ENCODE assay signal across 18 cellular contexts in genomic region chr2:26980971-26981370, GRCh38. TPM values are rescaled to one million over a fixed set of nuclear protein-coding genes. Genes with fewer than 3 reads are reported as not detected.
A peak's percentile ranks its signal among the peaks of the same experiment; 100 is the strongest.
DNase-seq lines count a peak whose midpoint lies in the region; ATAC-seq, FAIRE-seq and TF ChIP-seq lines count a peak whose summit lies in the region.
"Had no signal": no experiment of that assay in that cellular context is flagged by ENCODE, and none has a peak within 500 bp of the region (broad histone marks: within the 10 kb centered on the region; RNA-seq: fewer than 3 reads in every experiment).

No MANE protein-coding gene starts in this region.

- no peak overlapping the region for H3K9ac ChIP-seq in astrocyte (ENCODE audit: low read length)
- H3K9ac ChIP-seq: BLaER1 treated with 17β-estradiol and CSF1 and Interleukin-3, amounts not matched to agents 10 nM and 100 nM; GM23248 had no signal

- H3K4me1 ChIP-seq in astrocyte (ENCODE audit: insufficient read depth, low read length) (peaks cover 7% of the 10 kb centered on the region), psoas muscle (peaks cover 86% of the 10 kb centered on the region)
- H3K4me1 ChIP-seq: BLaER1 treated with 17β-estradiol and CSF1 and Interleukin-3, amounts not matched to agents 10 nM and 100 nM had no signal

- H3K79me2 ChIP-seq in astrocyte (ENCODE audit: insufficient read depth, low read length), result no peaks in the 10 kb centered on the region

- TF ChIP-seq CTCF in astrocyte (IDR thresholded peaks at IDR 0.05; ENCODE audit: insufficient read depth, low read depth, low read length) (no peak), psoas muscle (IDR thresholded peaks at IDR 0.05) (no peak), omental fat pad (IDR thresholded peaks at IDR 0.05) (no peak)
- TF ChIP-seq CTCF in CD4-positive, alpha-beta T cell (IDR thresholded peaks at IDR 0.05), result no peak

- no peak for ATAC-seq in psoas muscle
- no peak for ATAC-seq in T-cell (replicated peaks in 1 of 4)
- no peak for ATAC-seq in CD4-positive, alpha-beta T cell (ENCODE audit: poor library complexity)
- ATAC-seq in omental fat pad (ENCODE audit: low FRiP score), result no peak
- ATAC-seq: GM12878 had no signal

- H4K20me1 ChIP-seq in astrocyte (ENCODE audit: insufficient read depth, low read length), result peaks cover 51% of the 10 kb centered on the region

- H3K27ac ChIP-seq in astrocyte (ENCODE audit: low read depth, low read length), result no peak overlapping the region
- H3K27ac ChIP-seq in psoas muscle, result peak overlapping the region; percentile 70
- no peak overlapping the region for H3K27ac ChIP-seq in CD4-positive, alpha-beta T cell (ENCODE audit: low read depth, low read length)
- H3K27ac ChIP-seq: BLaER1 treated with 17β-estradiol and CSF1 and Interleukin-3, amounts not matched to agents 10 nM and 100 nM; GM23248; HL-60 had no signal

- H3K4me1 Mint-ChIP-seq in astrocyte (ENCODE audit: low read depth, unreplicated experiment) (peaks cover 28% of the 10 kb centered on the region), T-cell (no peaks in the 10 kb centered on the region)
- H3K4me1 Mint-ChIP-seq in CD4-positive, alpha-beta T cell (ENCODE audit: low read depth), result no peaks in the 10 kb centered on the region
- H3K4me1 Mint-ChIP-seq: CD4-positive, CD25-positive, alpha-beta regulatory T cell had no signal

- no peak overlapping the region for H2AFZ ChIP-seq in astrocyte (ENCODE audit: low read depth, low read length)
- H2AFZ ChIP-seq: GM23248 had no signal

- H3K4me3 Mint-ChIP-seq in astrocyte (ENCODE audit: unreplicated experiment) (peak overlapping the region; percentile 55), T-cell (no peak overlapping the region)
- H3K4me3 Mint-ChIP-seq in CD4-positive, alpha-beta T cell, result no peak overlapping the region
- H3K4me3 Mint-ChIP-seq: CD4-positive, CD25-positive, alpha-beta regulatory T cell had no signal

- WGBS in psoas muscle, 3 donors, result 84 to 91% (median 88%) methylated on average over 2 of the region's 2 CpGs

- FAIRE-seq in astrocyte (lab: Jason Lieb, UNC), result no peak
- FAIRE-seq: GM12878, GM18507 had no signal

- intact Hi-C loops in psoas muscle (cut with DNase I), result no loop called here
- intact Hi-C loops in CD4-positive, alpha-beta T cell (cut with DNase I, micrococcal nuclease), result no loop called here

- H3K36me3 Mint-ChIP-seq in astrocyte (ENCODE audit: low read depth, unreplicated experiment) (peaks cover 9% of the 10 kb centered on the region), T-cell (no peaks in the 10 kb centered on the region)
- H3K36me3 Mint-ChIP-seq in CD4-positive, alpha-beta T cell (ENCODE audit: low read depth), result no peaks in the 10 kb centered on the region
- H3K36me3 Mint-ChIP-seq: CD4-positive, CD25-positive, alpha-beta regulatory T cell had no signal

- H3K27me3 Mint-ChIP-seq in astrocyte (ENCODE audit: low read depth, unreplicated experiment) (no peaks in the 10 kb centered on the region), T-cell (no peaks in the 10 kb centered on the region)
- no peaks in the 10 kb centered on the region for H3K27me3 Mint-ChIP-seq in CD4-positive, alpha-beta T cell

- no peaks in the 10 kb centered on the region for H3K9me3 ChIP-seq in astrocyte (ENCODE audit: insufficient read depth, low read depth, low read length)
- no peaks in the 10 kb centered on the region for H3K9me3 ChIP-seq in psoas muscle
- H3K9me3 ChIP-seq in CD4-positive, alpha-beta T cell (ENCODE audit: control insufficient read depth, low read length), result no peaks in the 10 kb centered on the region
- H3K9me3 ChIP-seq: BLaER1 treated with 17β-estradiol and CSF1 and Interleukin-3, amounts not matched to agents 10 nM and 100 nM had no signal

- H3K27ac Mint-ChIP-seq in astrocyte (ENCODE audit: unreplicated experiment) (peak overlapping the region; percentile 20), T-cell (no peak overlapping the region)
- H3K27ac Mint-ChIP-seq in CD4-positive, alpha-beta T cell, result no peak overlapping the region

- POLR2A ChIA-PET in T-cell (lab: Charles Lee), result no interaction called here
- POLR2A ChIA-PET in CD4-positive, alpha-beta T cell (lab: Charles Lee), result no interaction called here

- H3K36me3 ChIP-seq in astrocyte (ENCODE audit: insufficient read depth, low read length), result no peaks in the 10 kb centered on the region
- H3K36me3 ChIP-seq in psoas muscle (ENCODE audit: insufficient read depth in 1 of 2, low read depth in 1 of 2), result no peaks in the 10 kb centered on the region
- H3K36me3 ChIP-seq: BLaER1 treated with 17β-estradiol and CSF1 and Interleukin-3, amounts not matched to agents 10 nM and 100 nM had no signal

- H3K4me3 ChIP-seq in astrocyte (ENCODE audit: insufficient read depth, low read depth, low read length) (no peak overlapping the region), psoas muscle (no peak overlapping the region)
- H3K4me3 ChIP-seq: BLaER1 treated with 17β-estradiol and CSF1 and Interleukin-3, amounts not matched to agents 10 nM and 100 nM; GM12878; GM23248 had no signal

- no peak overlapping the region for H3K4me2 ChIP-seq in astrocyte (ENCODE audit: low read length)
- H3K4me2 ChIP-seq: BLaER1 treated with 17β-estradiol and CSF1 and Interleukin-3, amounts not matched to agents 10 nM and 100 nM had no signal

- DNase-seq in Ammon's horn (ENCODE audit: low spot score) (peak; percentile 35), astrocyte (ENCODE audit: low read depth) (no peak), globus pallidus (ENCODE audit: low spot score) (peak; percentile 44), psoas muscle (no peak), NCI-H1105 (lab: John Stamatoyannopoulos, UW) (no peak), T-cell (no peak), omental fat pad (ENCODE audit: low spot score) (no peak)
- no peak for DNase-seq in CD4-positive, alpha-beta T cell
- DNase-seq: 8988T; AML-193; CD4-positive, CD25-positive, alpha-beta regulatory T cell; DMS79; GM23248; H7 had no signal

- CTCF ChIA-PET in T-cell (lab: Charles Lee), result no interaction called here
- CTCF ChIA-PET in CD4-positive, alpha-beta T cell (lab: Charles Lee), result no interaction called here

- H3K9me3 Mint-ChIP-seq in astrocyte (ENCODE audit: unreplicated experiment) (no peaks in the 10 kb centered on the region), T-cell (no peaks in the 10 kb centered on the region)
- H3K9me3 Mint-ChIP-seq in CD4-positive, alpha-beta T cell, result no peaks in the 10 kb centered on the region
- H3K9me3 Mint-ChIP-seq: CD4-positive, CD25-positive, alpha-beta regulatory T cell had no signal

- H3K27me3 ChIP-seq in astrocyte (ENCODE audit: insufficient read depth, low read length), result no peaks in the 10 kb centered on the region
- H3K27me3 ChIP-seq in psoas muscle (ENCODE audit: insufficient read depth in 3 of 3, low read length in 2 of 3), result no peaks in the 10 kb centered on the region
- H3K27me3 ChIP-seq in CD4-positive, alpha-beta T cell (ENCODE audit: control insufficient read depth, insufficient read depth, low read length), result no peaks in the 10 kb centered on the region
- H3K27me3 ChIP-seq: BLaER1 treated with 17β-estradiol and CSF1 and Interleukin-3, amounts not matched to agents 10 nM and 100 nM had no signal

RNA-seq across cellular contexts. Expression of gene MAPRE3, which starts 10.5 kb away (rescaled TPM):
- total RNA-seq in astrocyte, result 27.0 and 29.0 TPM in 2 replicates
- 100 to 1,000 TPM; 101 to 148 (median 122) TPM for total RNA-seq in psoas muscle
- polyA plus RNA-seq in psoas muscle, result 100 to 1,000 TPM in 1 of 3 donors, 10 to 100 TPM in 2; 22.1 to 149 (median 76.3) TPM
- 1 to 10 TPM; 4.0 to 5.1 (median 4.7) TPM for total RNA-seq in T-cell
- total RNA-seq in CD4-positive, alpha-beta T cell, result 1 to 10 TPM; 3.4 to 4.5 TPM
- 10 to 100 TPM; 11.5 to 24.2 (median 12.3) TPM for total RNA-seq in omental fat pad

RNA-seq across cellular contexts. Expression of gene TMEM214, which starts 51.8 kb away (rescaled TPM):
- total RNA-seq in astrocyte (93.5 and 108 TPM in 2 replicates), psoas muscle (10 to 100 TPM; 32.3 to 50.4 (median 41.5) TPM), T-cell (10 to 100 TPM; 37.6 to 84.5 (median 71.6) TPM), omental fat pad (10 to 100 TPM; 52.4 to 76.0 (median 64.7) TPM)
- polyA plus RNA-seq in psoas muscle, result 10 to 100 TPM; 29.4 to 43.2 (median 35.8) TPM
- 10 to 100 TPM; 22.0 to 24.6 TPM for total RNA-seq in CD4-positive, alpha-beta T cell

Comparison
In these comparisons a context has a peak if more than half of its experiments do, and no peak if none do; other contexts are left out.
1. DNase-seq: peak in Ammon's horn (single experiment) and globus pallidus (single experiment); none in astrocyte (single experiment), psoas muscle (0 of 2), NCI-H1105 (single experiment), T-cell (0 of 34), CD4-positive, alpha-beta T cell (0 of 10) and omental fat pad (single experiment).